8 cellular contexts compared by ENCODE assay signal in the genomic region with DNA sequence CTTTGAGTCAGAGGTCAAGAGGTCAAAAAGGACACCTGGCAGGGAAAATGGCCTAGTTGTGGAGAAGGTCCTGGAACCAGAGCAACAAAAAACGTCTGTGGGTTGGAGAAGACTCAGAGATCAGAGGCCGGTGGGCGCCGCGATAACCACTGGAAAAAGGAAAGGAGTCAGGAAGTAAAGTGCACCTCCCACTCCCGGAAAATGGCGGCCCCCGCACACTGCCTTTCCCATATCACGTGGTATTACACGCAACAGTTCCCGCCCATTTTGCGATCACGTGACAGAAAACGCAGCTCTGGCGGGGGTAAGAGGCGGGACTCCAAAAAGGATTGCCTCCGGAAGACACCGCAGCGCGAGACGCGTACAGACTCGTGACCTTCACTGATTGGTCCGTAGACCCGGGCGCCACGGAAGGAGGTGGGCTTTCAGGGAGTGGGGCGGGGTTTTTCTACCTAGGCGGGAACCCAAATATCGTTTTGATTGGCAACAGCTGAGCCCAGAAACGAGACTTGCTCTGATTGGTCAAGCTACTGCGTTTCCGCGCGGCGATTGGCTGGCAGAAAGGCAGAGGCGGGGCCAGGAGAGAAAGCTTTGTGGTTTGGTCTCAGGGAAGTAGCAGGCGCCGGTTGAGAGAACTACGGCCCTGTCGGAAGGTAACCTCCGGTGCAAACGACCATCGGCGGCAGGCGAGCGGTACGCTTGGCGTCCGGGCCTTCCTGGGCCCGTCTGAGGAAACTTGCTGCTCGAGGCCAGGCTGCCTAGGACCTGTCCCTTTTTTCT. TPM values are rescaled to one million over a fixed set of nuclear protein-coding genes. Genes with fewer than 3 reads are reported as not detected.
A peak's percentile ranks its signal among the peaks of the same experiment; 100 is the strongest.
DNase-seq lines count a peak whose midpoint lies in the region; TF ChIP-seq lines count a peak whose summit lies in the region.

A gene with protein sequence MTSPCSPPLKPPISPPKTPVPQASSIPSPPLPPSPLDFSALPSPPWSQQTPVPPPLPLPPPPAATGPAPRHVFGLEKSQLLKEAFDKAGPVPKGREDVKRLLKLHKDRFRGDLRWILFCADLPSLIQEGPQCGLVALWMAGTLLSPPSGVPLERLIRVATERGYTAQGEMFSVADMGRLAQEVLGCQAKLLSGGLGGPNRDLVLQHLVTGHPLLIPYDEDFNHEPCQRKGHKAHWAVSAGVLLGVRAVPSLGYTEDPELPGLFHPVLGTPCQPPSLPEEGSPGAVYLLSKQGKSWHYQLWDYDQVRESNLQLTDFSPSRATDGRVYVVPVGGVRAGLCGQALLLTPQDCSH (minus strand): TSS at position 193 of the 780 bp plus-strand sequence. CDS start 674 bp downstream, outside the sequence.

- H4K20me1 ChIP-seq in MM.1S (ENCODE audit: insufficient read depth, low read length) (peaks cover 12% of the 10 kb centered on the region), neural cell (ENCODE audit: insufficient read depth) (no peaks in the 10 kb centered on the region)

- H3K4me3 ChIP-seq in HAP-1 (peak within 1 kb of the TSS; percentile 74), MM.1S (ENCODE audit: low read length) (peak within 1 kb of the TSS; percentile 83), fibroblast of villous mesenchyme (ENCODE audit: low read depth, low read length) (peak within 1 kb of the TSS; percentile 91), neural cell (ENCODE audit: low read length) (peak within 1 kb of the TSS; percentile 81), stomach (peak within 1 kb of the TSS; percentile 62 to 83 (median 77))

- H3K9me3 ChIP-seq in ES-I3 (ENCODE audit: control insufficient read depth, insufficient read depth, low read length) (no peaks in the 10 kb centered on the region), HAP-1 (no peaks in the 10 kb centered on the region), MM.1S (replicated peaks; ENCODE audit: insufficient read depth, low read length) (no peaks in the 10 kb centered on the region), neural cell (ENCODE audit: low read length) (no peaks in the 10 kb centered on the region), stomach (no peaks in the 10 kb centered on the region)

- peaks cover 2% of the 10 kb centered on the region for H3K4me1 ChIP-seq in ES-I3 (ENCODE audit: insufficient read depth, low read length)
- peaks cover 22% of the 10 kb centered on the region for H3K4me1 ChIP-seq in HAP-1
- H3K4me1 ChIP-seq in MM.1S (ENCODE audit: low read length) = 0 out of 2 replicates have a peak, but pooled peaks cover 9% of the 10 kb centered on the region
- H3K4me1 ChIP-seq in stomach = peaks cover 30 to 67% (median 54%) of the 10 kb centered on the region in 4 donors

- intact Hi-C loops in stomach (cut with DNase I; ENCODE audit: low total_unique reads) = no loop called here

- DNase-seq in HAP-1 (ENCODE audit: low spot score in 2 of 2) (peak; percentile 99 to 100), MM.1S (peak; percentile 100), SIG-M5 (lab: John Stamatoyannopoulos, UW) (peak; percentile 92), activated gamma-delta T cell treated with Interleukin-2 at 50 U/mL for 16 hours (peak; percentile 99), fibroblast of villous mesenchyme (ENCODE audit: low read depth) (peak; percentile 100), stomach (peak; percentile 100)

- H3K79me2 ChIP-seq in MM.1S (ENCODE audit: low read length) (peaks cover 56% of the 10 kb centered on the region), neural cell (replicated peaks; ENCODE audit: insufficient read depth, low read length) (peaks cover 40% of the 10 kb centered on the region)

- H3K27me3 ChIP-seq in HAP-1 (ENCODE audit: low read depth) (no peaks in the 10 kb centered on the region), MM.1S (replicated peaks; ENCODE audit: insufficient read depth, low read length) (no peaks in the 10 kb centered on the region), neural cell (ENCODE audit: insufficient read depth, low read depth, low read length) (no peaks in the 10 kb centered on the region), stomach (no peaks in the 10 kb centered on the region)

- H3K9ac ChIP-seq in ES-I3 (ENCODE audit: low read depth, low read length) (peak within 1 kb of the TSS; percentile 94), MM.1S (ENCODE audit: low read length) (peak within 1 kb of the TSS; percentile 95), neural cell (ENCODE audit: low read length) (peak within 1 kb of the TSS; percentile 76)

- H3K27ac ChIP-seq in MM.1S (ENCODE audit: low read length) (peak within 1 kb of the TSS; percentile 84), neural cell (ENCODE audit: low read length) (peak within 1 kb of the TSS; percentile 80), stomach (peak within 1 kb of the TSS; percentile 93 to 98 (median 97))

- WGBS in stomach, 5 donors = 0 to 1% (median 0%) methylated on average over 49 to 52 of the region's 52 CpGs

- TF ChIP-seq EP300 in neural cell (conservative IDR thresholded peaks at IDR 0.05; ENCODE audit: poor library complexity, severe bottlenecking) (peak; percentile 22), stomach (IDR thresholded peaks at IDR 0.05) (peak; percentile 37)

- peak in 1 of 4 donors; percentile 68 for TF ChIP-seq POLR2A in stomach (IDR thresholded peaks at IDR 0.05)

- H3K36me3 ChIP-seq in ES-I3 (ENCODE audit: insufficient read depth, low read length) (0 out of 2 replicates have a peak, but pooled peaks cover under 1% of the 10 kb centered on the region), HAP-1 (replicated peaks) (peaks cover 48% of the 10 kb centered on the region), MM.1S (replicated peaks; ENCODE audit: insufficient read depth, low read length) (no peaks in the 10 kb centered on the region; the same call in 1 of the 2 replicates), neural cell (ENCODE audit: insufficient read depth, low read length) (no peaks in the 10 kb centered on the region), stomach (peaks cover 0 to 5% (median 3%) of the 10 kb centered on the region in 4 donors)

- peak within 1 kb of the TSS; percentile 89 for H3K4me2 ChIP-seq in MM.1S (ENCODE audit: low read depth, low read length)
- H3K4me2 ChIP-seq in neural cell (ENCODE audit: low read length) = peak within 1 kb of the TSS; percentile 90

- peak within 1 kb of the TSS; percentile 61 for H2AFZ ChIP-seq in MM.1S (ENCODE audit: low read length)
- peak within 1 kb of the TSS; percentile 92 for H2AFZ ChIP-seq in neural cell (ENCODE audit: low read depth, low read length)

- H3F3A ChIP-seq in MM.1S (ENCODE audit: insufficient read depth, low read length) = peaks cover 6% of the 10 kb centered on the region
- no peaks in the 10 kb centered on the region for H3F3A ChIP-seq in neural cell (ENCODE audit: insufficient read depth, low read length, poor library complexity, severe bottlenecking)

- no peaks in the 10 kb centered on the region for H3K9me2 ChIP-seq in MM.1S (replicated peaks; ENCODE audit: insufficient read depth, low read length)
- H3K9me2 ChIP-seq in neural cell (ENCODE audit: insufficient read depth, low read length) = no peaks in the 10 kb centered on the region

- in situ Hi-C loops in HAP-1 (cut with MboI; ENCODE audit: low sequenced_read_pairs) = no loop called here

- TF ChIP-seq CTCF in MM.1S (IDR thresholded peaks at IDR 0.05; ENCODE audit: low read length) = no peak
- no peak for TF ChIP-seq CTCF in fibroblast of villous mesenchyme (IDR thresholded peaks at IDR 0.05; ENCODE audit: insufficient read depth, low read depth, low read length)
- TF ChIP-seq CTCF in neural cell (IDR thresholded peaks at IDR 0.05; ENCODE audit: poor library complexity, severe bottlenecking) = no peak
- TF ChIP-seq CTCF in stomach (IDR thresholded peaks at IDR 0.05) = no peak

- peak; percentile 14 for TF ChIP-seq RAD21 in neural cell (conservative IDR thresholded peaks at IDR 0.05)

TF ChIP-seq in neural cell, 6 proteins besides CTCF, POLR2A, EP300 and RAD21:
- TF ChIP-seq POLR2AphosphoS5 (IDR thresholded peaks at IDR 0.05) (peak; percentile 75), EZH2 (IDR thresholded peaks at IDR 0.05; ENCODE audit: borderline replicate concordance, insufficient read depth, low read length, poor library complexity, severe bottlenecking) (no peak), MXI1 (conservative IDR thresholded peaks at IDR 0.05; ENCODE audit: poor library complexity, severe bottlenecking) (peak; percentile 12), SMC3 (conservative IDR thresholded peaks at IDR 0.05; ENCODE audit: poor library complexity) (peak; percentile 37), TAF1 (IDR thresholded peaks at IDR 0.05; ENCODE audit: low read depth) (peak; percentile 59)
- TF ChIP-seq, protein P1, sequence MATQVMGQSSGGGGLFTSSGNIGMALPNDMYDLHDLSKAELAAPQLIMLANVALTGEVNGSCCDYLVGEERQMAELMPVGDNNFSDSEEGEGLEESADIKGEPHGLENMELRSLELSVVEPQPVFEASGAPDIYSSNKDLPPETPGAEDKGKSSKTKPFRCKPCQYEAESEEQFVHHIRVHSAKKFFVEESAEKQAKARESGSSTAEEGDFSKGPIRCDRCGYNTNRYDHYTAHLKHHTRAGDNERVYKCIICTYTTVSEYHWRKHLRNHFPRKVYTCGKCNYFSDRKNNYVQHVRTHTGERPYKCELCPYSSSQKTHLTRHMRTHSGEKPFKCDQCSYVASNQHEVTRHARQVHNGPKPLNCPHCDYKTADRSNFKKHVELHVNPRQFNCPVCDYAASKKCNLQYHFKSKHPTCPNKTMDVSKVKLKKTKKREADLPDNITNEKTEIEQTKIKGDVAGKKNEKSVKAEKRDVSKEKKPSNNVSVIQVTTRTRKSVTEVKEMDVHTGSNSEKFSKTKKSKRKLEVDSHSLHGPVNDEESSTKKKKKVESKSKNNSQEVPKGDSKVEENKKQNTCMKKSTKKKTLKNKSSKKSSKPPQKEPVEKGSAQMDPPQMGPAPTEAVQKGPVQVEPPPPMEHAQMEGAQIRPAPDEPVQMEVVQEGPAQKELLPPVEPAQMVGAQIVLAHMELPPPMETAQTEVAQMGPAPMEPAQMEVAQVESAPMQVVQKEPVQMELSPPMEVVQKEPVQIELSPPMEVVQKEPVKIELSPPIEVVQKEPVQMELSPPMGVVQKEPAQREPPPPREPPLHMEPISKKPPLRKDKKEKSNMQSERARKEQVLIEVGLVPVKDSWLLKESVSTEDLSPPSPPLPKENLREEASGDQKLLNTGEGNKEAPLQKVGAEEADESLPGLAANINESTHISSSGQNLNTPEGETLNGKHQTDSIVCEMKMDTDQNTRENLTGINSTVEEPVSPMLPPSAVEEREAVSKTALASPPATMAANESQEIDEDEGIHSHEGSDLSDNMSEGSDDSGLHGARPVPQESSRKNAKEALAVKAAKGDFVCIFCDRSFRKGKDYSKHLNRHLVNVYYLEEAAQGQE (IDR thresholded peaks at IDR 0.05; ENCODE audit: borderline replicate concordance) = peak; percentile 8

RNA-seq across cellular contexts. Expression of the gene that starts here (rescaled TPM):
- total RNA-seq in fibroblast of villous mesenchyme (0.64 and 0.86 TPM in 2 replicates), stomach (10 to 100 TPM in 2 of 5 donors, 1 to 10 TPM in 2, under 1 TPM in 1; 0.73 to 24.6 (median 8.2) TPM)
- polyA plus RNA-seq in neural cell (1.0 TPM in 1 of 2 replicates, not detected in the other), stomach (1 to 10 TPM; 5.5 to 9.7 (median 8.2) TPM)
- 0.73 and 1.3 TPM in 2 replicates for polyA minus RNA-seq in neural cell

Comparison
In these comparisons a context has a peak if more than half of its experiments do, and no peak if none do; other contexts are left out.
1. Peak in every context shown above with its lines: DNase-seq, H3K4me3 ChIP-seq and H3K27ac ChIP-seq.
2. Peak in DNase-seq and H3K4me3 ChIP-seq in fibroblast of villous mesenchyme; RNA of the gene not detected or under 1 TPM.